19 cellular contexts compared by ENCODE assay signal in the genomic region with DNA sequence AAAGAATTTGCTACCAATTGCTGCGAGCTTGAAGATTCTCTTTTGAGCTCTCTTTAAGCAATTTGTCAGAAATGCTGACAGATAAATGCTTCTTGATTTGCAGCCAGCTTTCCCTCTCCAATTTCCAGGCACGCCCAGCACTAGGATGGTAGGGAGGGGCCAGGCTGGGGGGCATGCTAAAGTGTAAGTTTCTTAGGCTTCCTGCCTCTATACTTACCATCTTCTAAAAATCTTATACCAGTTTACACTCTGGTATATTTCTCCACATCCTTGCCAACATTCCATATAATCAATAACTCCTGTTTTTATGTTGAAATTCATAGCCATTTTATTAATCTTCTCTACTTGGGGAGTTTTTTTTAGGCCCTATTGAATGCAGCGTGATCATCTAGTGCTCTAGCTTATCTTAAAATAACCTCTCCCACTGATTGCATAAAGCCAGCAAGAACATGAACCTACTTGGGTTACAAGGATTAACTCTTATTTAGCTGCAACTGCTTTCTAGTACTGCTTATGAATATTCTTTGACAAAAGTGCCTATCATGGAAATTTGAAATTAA. TPM values are rescaled to one million over a fixed set of nuclear protein-coding genes. Genes with fewer than 3 reads are reported as not detected.
A peak's percentile ranks its signal among the peaks of the same experiment; 100 is the strongest.
DNase-seq lines count a peak whose midpoint lies in the region; ATAC-seq and TF ChIP-seq lines count a peak whose summit lies in the region.
"Had no signal": no experiment of that assay in that cellular context is flagged by ENCODE, and none has a peak within 500 bp of the region (broad histone marks: within the 10 kb centered on the region; RNA-seq: fewer than 3 reads in every experiment).

No MANE protein-coding gene starts in this region.

- POLR2A ChIA-PET in PC-9 (lab: Charles Lee; ENCODE audit: unreplicated experiment), result interaction anchor here (0.6 to 0.8 kb wide), 6 partner anchors 28 to 679 kb away, joined by 3 to 6 read pairs (median 4); no protein-coding TSS in a partner anchor

- H3K9me2 ChIP-seq in GM23338 (ENCODE audit: insufficient read depth) (no peaks in the 10 kb centered on the region), PC-9 (ENCODE audit: insufficient read depth) (no peaks in the 10 kb centered on the region)

- H3K79me2 ChIP-seq in GM23338 (replicated peaks; ENCODE audit: insufficient read depth) (no peaks in the 10 kb centered on the region), PC-9 (ENCODE audit: low read depth) (peaks cover 79% of the 10 kb centered on the region)

- TF ChIP-seq CTCF in GM23338 (conservative IDR thresholded peaks at IDR 0.05; ENCODE audit: low read depth in 2 of 2) (no peak), PC-9 (conservative IDR thresholded peaks at IDR 0.05) (no peak; the same call in 1 of the 2 replicates)

- no peak for ATAC-seq in GM23338
- no peak for ATAC-seq in HG03378 (IDR thresholded peaks at IDR 0.05; ENCODE audit: unreplicated experiment)
- ATAC-seq: activated CD4-positive, CD25-positive, alpha-beta regulatory T cell treated with anti-CD3 and anti-CD28 coated beads, Interleukin-2, amount 50 U/mL, for 24 hours; effector memory CD8-positive, alpha-beta T cell; stimulated activated naive CD8-positive, alpha-beta T cell treated with anti-CD3 and anti-CD28 coated beads, Interleukin-15, Interleukin-2, amounts not matched to agents 100 U/mL and 50 U/mL, for 24 hours had no signal

- no peaks in the 10 kb centered on the region for H3K9me3 ChIP-seq in PC-9 (ENCODE audit: insufficient read depth, low read depth)

- H3K27ac ChIP-seq in GM23338 (ENCODE audit: low read depth), result no peak overlapping the region
- H3K27ac ChIP-seq in PC-9, result peak overlapping the region; percentile 90
- H3K27ac ChIP-seq: C4-2B had no signal

- H3K27me3 Mint-ChIP-seq in GM23338 (ENCODE audit: insufficient read depth, low read depth, poor library complexity), result peaks cover 3% of the 10 kb centered on the region
- H3K27me3 Mint-ChIP-seq: effector memory CD8-positive, alpha-beta T cell had no signal

- H3K36me3 ChIP-seq in GM23338 (ENCODE audit: insufficient read depth), result no peaks in the 10 kb centered on the region
- H3K36me3 ChIP-seq in PC-9 (ENCODE audit: low read depth), result peaks cover 27% of the 10 kb centered on the region

- peaks cover 11% of the 10 kb centered on the region for H3K4me1 Mint-ChIP-seq in GM23338

- H3K27me3 ChIP-seq in GM23338 (ENCODE audit: insufficient read depth), result no peaks in the 10 kb centered on the region
- no peaks in the 10 kb centered on the region for H3K27me3 ChIP-seq in PC-9 (ENCODE audit: insufficient read depth, low read depth)

- no peaks in the 10 kb centered on the region for H3K9me3 Mint-ChIP-seq in GM23338
- H3K9me3 Mint-ChIP-seq: effector memory CD8-positive, alpha-beta T cell had no signal

- DNase-seq in GM23338 (ENCODE audit: low spot score), result no peak
- DNase-seq in PC-9, result peak; percentile 43 to 72
- DNase-seq in head of caudate nucleus, result peak in 38 of 42 donors; percentile 20 to 85 (median 57)
- peak; percentile 73 for DNase-seq in putamen (ENCODE audit: low spot score)
- no peak for DNase-seq in globus pallidus (ENCODE audit: low spot score)
- DNase-seq in COLO829 (ENCODE audit: low spot score), result no peak
- DNase-seq in T-helper 9 cell, result no peak
- DNase-seq: activated T-cell treated with anti-CD3 and anti-CD28 coated beads, Interleukin-2, amount 50 U/mL, for 48 hours; effector memory CD8-positive, alpha-beta T cell; NCI-H1105; NCI-H774; stimulated activated CD4-positive, alpha-beta T cell treated with anti-CD3 and anti-CD28 coated beads, Interleukin-2, amount 100 ng/mL, for 48 hours; stimulated activated naive CD8-positive, alpha-beta T cell treated with anti-CD3 and anti-CD28 coated beads, Interleukin-15, Interleukin-2, amounts not matched to agents 100 U/mL and 50 U/mL, for 24 hours had no signal

- H3K4me2 ChIP-seq in GM23338 (peak overlapping the region; percentile 25; the same call in 1 of the 2 replicates), PC-9 (peak overlapping the region; percentile 79)

- H3K36me3 Mint-ChIP-seq in GM23338 (ENCODE audit: low read depth), result no peaks in the 10 kb centered on the region; the same call in 2 of the 3 replicates

- H3K27ac Mint-ChIP-seq in GM23338, result no peak overlapping the region
- H3K27ac Mint-ChIP-seq: effector memory CD8-positive, alpha-beta T cell had no signal

- H3K4me1 ChIP-seq in GM23338 (ENCODE audit: insufficient read depth) (peaks cover 9% of the 10 kb centered on the region), PC-9 (replicated peaks; ENCODE audit: insufficient read depth) (peaks cover 88% of the 10 kb centered on the region)

- CTCF ChIA-PET in PC-9 (lab: Charles Lee), result interaction anchor here (0.5 to 1.5 kb wide), 3 partner anchors 21 to 170 kb away, joined by 3 to 16 read pairs (median 3); no protein-coding TSS in a partner anchor

- H3F3A ChIP-seq in GM23338 (replicated peaks; ENCODE audit: low read depth) (no peaks in the 10 kb centered on the region), PC-9 (ENCODE audit: insufficient read depth, low read depth) (peaks cover 58% of the 10 kb centered on the region)

- intact Hi-C loops in PC-9 (cut with micrococcal nuclease; ENCODE audit: unreplicated experiment), result no loop called here
- intact Hi-C loops in head of caudate nucleus (cut with DNase I), result no loop called here

- no peak overlapping the region for H3K4me3 Mint-ChIP-seq in GM23338
- H3K4me3 Mint-ChIP-seq: effector memory CD8-positive, alpha-beta T cell had no signal

- BruUV-seq in PC-9 (replicated peaks; lab: Mats Ljungman, UMichigan), result no TSS peak

- H3K4me3 ChIP-seq in GM23338 (no peak overlapping the region), PC-9 (peak overlapping the region; percentile 47)

- H2AFZ ChIP-seq in GM23338, result no peak overlapping the region
- H2AFZ ChIP-seq in PC-9, result no peak overlapping the region

- H4K20me1 ChIP-seq in GM23338 (replicated peaks; ENCODE audit: insufficient read depth), result peaks cover 12% of the 10 kb centered on the region; the same call in 1 of the 2 replicates
- H4K20me1 ChIP-seq in PC-9 (ENCODE audit: insufficient read depth), result no peaks in the 10 kb centered on the region

RNA-seq across cellular contexts. Expression of a gene that starts 17.6 kb away (rescaled TPM):
- total RNA-seq in GM23338 (2014; rRNA removed; shearing (Covaris generic)), result 12.4 and 12.8 TPM in 2 replicates
- 6.9 and 7.5 TPM in 2 replicates for polyA plus RNA-seq in GM23338 (2016; fragmentation: Nextera tagmentation; extraction: Ambion mirVana)
- 149 and 154 TPM in 2 replicates for total RNA-seq in PC-9 (2021)

RNA-seq across cellular contexts. Expression of a gene that starts 25.1 kb away (rescaled TPM):
- total RNA-seq in GM23338 (2014; rRNA removed; shearing (Covaris generic)), result not detected in 2 replicates
- polyA plus RNA-seq in GM23338 (2016; fragmentation: Nextera tagmentation; extraction: Ambion mirVana), result 0.18 TPM in 1 of 2 replicates, not detected in the other
- not detected in 2 replicates for total RNA-seq in PC-9 (2021)
- total RNA-seq: H1, HT1080, osteocyte had no signal

RNA-seq across cellular contexts. Expression of a gene that starts 35.1 kb away (rescaled TPM):
- 27.5 and 28.7 TPM in 2 replicates for total RNA-seq in GM23338 (2014; rRNA removed; shearing (Covaris generic))
- 16.5 and 18.4 TPM in 2 replicates for polyA plus RNA-seq in GM23338 (2016; fragmentation: Nextera tagmentation; extraction: Ambion mirVana)
- total RNA-seq in PC-9 (2021), result 14.8 and 15.1 TPM in 2 replicates

RNA-seq across cellular contexts. Expression of a gene that starts 46.2 kb away (rescaled TPM):
- 109 and 124 TPM in 2 replicates for total RNA-seq in GM23338 (2014; rRNA removed; shearing (Covaris generic))
- 46.4 and 47.1 TPM in 2 replicates for polyA plus RNA-seq in GM23338 (2016; fragmentation: Nextera tagmentation; extraction: Ambion mirVana)
- total RNA-seq in PC-9 (2021), result 72.9 and 102 TPM in 2 replicates

Comparison
In these comparisons a context has a peak if more than half of its experiments do, and no peak if none do; other contexts are left out.
1. DNase-seq: peak in PC-9 (2 of 2), head of caudate nucleus (38 of 42) and putamen (single experiment); none in GM23338 (single experiment), globus pallidus (single experiment), COLO829 (single experiment) and T-helper 9 cell (single experiment).
2. RNA of a gene that starts 17.6 kb away (total RNA-seq): 149 to 154 TPM in PC-9; 12.4 to 12.8 TPM in GM23338; every median in the first group is over 10 times any median in the second.